8 cellular contexts compared by ENCODE assay signal in the genomic region with DNA sequence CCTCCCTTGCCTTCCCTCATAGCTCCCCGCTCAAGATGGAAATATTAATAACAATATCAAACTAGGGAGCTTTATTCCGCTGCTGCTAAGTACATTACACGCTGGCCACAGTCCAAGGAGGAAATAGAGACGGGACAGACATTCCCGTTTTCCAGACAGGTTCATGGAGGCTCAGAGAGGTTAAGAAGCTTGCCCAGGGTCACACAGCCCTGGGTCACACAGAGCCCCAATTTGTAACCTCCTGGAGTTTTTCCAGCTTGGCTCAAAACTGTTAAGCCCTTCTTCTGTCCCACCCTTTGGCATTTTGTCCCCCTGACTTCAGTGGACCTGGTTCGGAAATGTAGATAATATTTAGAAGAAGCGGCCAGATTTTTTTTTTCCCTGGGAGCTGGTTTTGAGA. TPM values are rescaled to one million over a fixed set of nuclear protein-coding genes. Genes with fewer than 3 reads are reported as not detected.
A peak's percentile ranks its signal among the peaks of the same experiment; 100 is the strongest.
DNase-seq lines count a peak whose midpoint lies in the region; ATAC-seq, FAIRE-seq and TF ChIP-seq lines count a peak whose summit lies in the region.

No MANE protein-coding gene starts in this region.

- DNase-seq in AG09309 (ENCODE audit: low read depth) (no peak), MG63 (no peak), dermis blood vessel endothelial cell (peak; percentile 45), OCI-M1 (lab: John Stamatoyannopoulos, UW) (no peak), frontal cortex (ENCODE audit: low spot score in 2 of 2) (no peak), SHP77 (lab: John Stamatoyannopoulos, UW) (no peak)

- peak overlapping the region; percentile 89 for H3K4me3 ChIP-seq in AG09309 (ENCODE audit: control insufficient read depth, low read depth, low read length)
- peak overlapping the region; percentile 100; the same call in 1 of the 2 replicates for H3K4me3 ChIP-seq in MG63

- no peaks in the 10 kb centered on the region for H3K9me3 ChIP-seq in MG63

- peak overlapping the region; percentile 82 to 90 (median 89) for H3K4me3 Mint-ChIP-seq in nephron

- H3K27me3 Mint-ChIP-seq in nephron (ENCODE audit: low read depth), result no peaks in the 10 kb centered on the region

- H3K27me3 ChIP-seq in MG63, result no peaks in the 10 kb centered on the region

- FAIRE-seq in frontal cortex (lab: Jason Lieb, UNC), result no peak

- ATAC-seq in HG03039 (IDR thresholded peaks at IDR 0.05; ENCODE audit: unreplicated experiment), result no peak

- peaks cover 29% of the 10 kb centered on the region for H3K4me1 Mint-ChIP-seq in nephron

- H3K27ac Mint-ChIP-seq in nephron, result peak overlapping the region; percentile 80 to 88 (median 85)

- no peak for TF ChIP-seq CTCF in AG09309 (IDR thresholded peaks at IDR 0.05; ENCODE audit: control insufficient read depth, insufficient read depth, low read depth, low read length, missing control alignments)
- TF ChIP-seq CTCF in nephron (IDR thresholded peaks at IDR 0.05; ENCODE audit: unreplicated experiment in 3 of 3), result no peak

- H3K9me3 Mint-ChIP-seq in nephron, result no peaks in the 10 kb centered on the region

- H3K36me3 Mint-ChIP-seq in nephron (ENCODE audit: low read depth), result peaks cover 8% of the 10 kb centered on the region

- H3K36me3 ChIP-seq in MG63, result peaks cover 17% of the 10 kb centered on the region

RNA-seq across cellular contexts. Expression of a gene that starts 2.0 kb away (rescaled TPM):
- 0.10 and 0.52 TPM in 2 replicates for total RNA-seq in MG63 (2014; rRNA removed; shearing (Covaris generic); ENCODE audit: low replicate concordance)
- total RNA-seq in dermis blood vessel endothelial cell, result 12.2 and 12.9 TPM in 2 replicates
- total RNA-seq in frontal cortex, result 4.1 TPM

RNA-seq across cellular contexts. Expression of a gene that starts 38.0 kb away (rescaled TPM):
- total RNA-seq in MG63 (2014; rRNA removed; shearing (Covaris generic); ENCODE audit: low replicate concordance), result 0.36 and 0.69 TPM in 2 replicates
- total RNA-seq in dermis blood vessel endothelial cell (0.33 and 1.2 TPM in 2 replicates), frontal cortex (under 0.01 TPM)
